Comparison of ENCODE assay signal across 8 cellular contexts in the genomic region with DNA sequence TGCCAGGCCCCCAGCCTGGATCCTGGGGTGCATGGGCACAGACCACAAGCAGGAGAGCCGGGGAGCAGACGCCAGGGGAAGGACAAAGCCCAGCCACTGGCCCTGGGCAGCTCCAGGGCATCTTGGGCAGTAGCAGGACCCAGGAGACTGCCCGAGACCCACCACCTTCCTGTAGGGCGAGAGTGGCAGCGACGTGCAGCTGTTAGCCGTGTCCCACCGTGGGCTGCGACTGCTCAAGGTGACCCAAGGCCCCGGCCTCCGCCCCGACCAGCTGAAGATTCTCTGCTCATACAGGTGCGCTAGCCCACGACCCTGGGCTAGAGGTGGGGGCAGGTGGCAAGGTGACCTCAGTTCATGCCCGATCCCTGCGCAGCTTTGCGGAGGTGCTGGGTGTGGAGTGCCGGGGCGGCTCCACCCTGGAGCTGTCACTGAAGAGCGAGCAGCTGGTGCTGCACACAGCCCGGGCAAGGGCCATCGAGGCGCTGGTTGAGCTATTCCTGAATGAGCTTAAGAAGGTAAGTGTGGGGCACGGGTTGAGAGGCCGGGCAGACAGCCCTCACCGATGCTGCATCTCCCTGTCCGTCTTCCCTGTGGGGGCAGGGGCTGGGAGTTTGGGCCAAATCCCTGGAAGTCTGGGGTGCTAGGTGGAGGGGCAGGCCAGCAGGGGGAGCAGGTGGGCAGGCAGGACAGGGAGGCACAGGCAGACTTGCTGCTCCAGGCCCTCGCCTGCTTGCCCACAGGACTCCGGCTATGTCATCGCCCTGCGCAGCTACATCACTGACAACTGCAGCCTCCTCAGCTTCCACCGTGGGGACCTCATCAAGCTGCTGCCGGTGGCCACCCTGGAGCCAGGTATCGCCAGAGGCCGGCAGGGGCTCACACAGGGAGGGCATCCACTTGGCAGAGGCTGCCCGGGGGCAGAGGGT. TPM values are rescaled to one million over a fixed set of nuclear protein-coding genes. Genes with fewer than 3 reads are reported as not detected.
DNase-seq lines count a peak whose midpoint lies in the region; ATAC-seq, FAIRE-seq and TF ChIP-seq lines count a peak whose summit lies in the region.

No MANE protein-coding gene starts in this region.

- H3K36me3 ChIP-seq in astrocyte (ENCODE audit: insufficient read depth, low read length) (no peaks in the 10 kb centered on the region), mucosa of descending colon (ENCODE audit: low read depth) (no peaks in the 10 kb centered on the region), aorta (ENCODE audit: control insufficient read depth in 1 of 2, insufficient read depth in 2 of 2, low read length in 1 of 2) (no peaks in the 10 kb centered on the region)

- H3K9me3 ChIP-seq in astrocyte (ENCODE audit: insufficient read depth, low read depth, low read length) (no peaks in the 10 kb centered on the region), mucosa of descending colon (no peaks in the 10 kb centered on the region), aorta (ENCODE audit: control insufficient read depth, low read length) (no peaks in the 10 kb centered on the region)

- H3K27me3 ChIP-seq in astrocyte (ENCODE audit: insufficient read depth, low read length) (no peaks in the 10 kb centered on the region), aorta (ENCODE audit: control insufficient read depth in 1 of 2, insufficient read depth in 2 of 2, low read length in 1 of 2) (no peaks in the 10 kb centered on the region)

- H3K79me2 ChIP-seq in astrocyte (ENCODE audit: insufficient read depth, low read length) = no peaks in the 10 kb centered on the region

- H3K9ac ChIP-seq in astrocyte (ENCODE audit: low read length) = no peak overlapping the region

- H3K36me3 Mint-ChIP-seq in activated naive CD4-positive, alpha-beta T cell treated with anti-CD3 and anti-CD28 coated beads, Interleukin-2, amount 50 U/mL, for 72 hours = no peaks in the 10 kb centered on the region
- peaks cover 3% of the 10 kb centered on the region for H3K36me3 Mint-ChIP-seq in astrocyte (ENCODE audit: low read depth, unreplicated experiment)

- no peaks in the 10 kb centered on the region for H4K20me1 ChIP-seq in astrocyte (ENCODE audit: insufficient read depth, low read length)

- H3K4me1 Mint-ChIP-seq in astrocyte (ENCODE audit: low read depth, unreplicated experiment) = peaks cover 11% of the 10 kb centered on the region

- H3K27ac ChIP-seq in astrocyte (ENCODE audit: low read depth, low read length) = no peak overlapping the region
- no peak overlapping the region for H3K27ac ChIP-seq in aorta (ENCODE audit: low read depth in 1 of 2, low read length in 2 of 2)

- no peak overlapping the region for H3K4me2 ChIP-seq in astrocyte (ENCODE audit: low read length)

- 74 to 79% methylated on average over 35 to 36 of the region's 36 CpGs for WGBS in aorta, 2 donors

- H3K27ac Mint-ChIP-seq in activated naive CD4-positive, alpha-beta T cell treated with anti-CD3 and anti-CD28 coated beads, Interleukin-2, amount 50 U/mL, for 72 hours = peak overlapping the region; percentile 39 to 55
- no peak overlapping the region for H3K27ac Mint-ChIP-seq in astrocyte (ENCODE audit: unreplicated experiment)

- intact Hi-C loops in mucosa of descending colon (cut with DNase I, micrococcal nuclease) (no loop called here), aorta (cut with DNase I) (no loop called here)

- no peak overlapping the region for H2AFZ ChIP-seq in astrocyte (ENCODE audit: low read depth, low read length)

- no peak overlapping the region for H3K4me3 Mint-ChIP-seq in astrocyte (ENCODE audit: unreplicated experiment)

- H3K9me3 Mint-ChIP-seq in activated naive CD4-positive, alpha-beta T cell treated with anti-CD3 and anti-CD28 coated beads, Interleukin-2, amount 50 U/mL, for 72 hours = no peaks in the 10 kb centered on the region
- no peaks in the 10 kb centered on the region for H3K9me3 Mint-ChIP-seq in astrocyte (ENCODE audit: unreplicated experiment)

- H3K4me3 ChIP-seq in astrocyte (ENCODE audit: insufficient read depth, low read depth, low read length) (no peak overlapping the region), mucosa of descending colon (no peak overlapping the region), aorta (ENCODE audit: low read length in 2 of 2) (no peak overlapping the region)

- no peak for FAIRE-seq in astrocyte (lab: Jason Lieb, UNC)

- ATAC-seq in activated naive CD4-positive, alpha-beta T cell treated with anti-CD3 and anti-CD28 coated beads, Interleukin-2, amount 50 U/mL, for 72 hours = peak; percentile 21
- ATAC-seq in mucosa of descending colon (no peak), GM21360 (IDR thresholded peaks at IDR 0.05; ENCODE audit: unreplicated experiment) (no peak), aorta (ENCODE audit: low FRiP score) (no peak)

- H3K4me1 ChIP-seq in astrocyte (ENCODE audit: insufficient read depth, low read length) = no peaks in the 10 kb centered on the region
- H3K4me1 ChIP-seq in mucosa of descending colon (ENCODE audit: low read depth) = peaks cover 17% of the 10 kb centered on the region
- H3K4me1 ChIP-seq in aorta (ENCODE audit: control insufficient read depth in 1 of 2, insufficient read depth in 2 of 2, low read length in 2 of 2) = no peaks in the 10 kb centered on the region

- peak in 1 of 2 donors; percentile 31 for DNase-seq in activated naive CD4-positive, alpha-beta T cell treated with anti-CD3 and anti-CD28 coated beads, Interleukin-2, amount 50 U/mL, for 72 hours (ENCODE audit: low spot score in 2 of 2)
- no peak for DNase-seq in activated naive CD4-positive, alpha-beta T cell (lab: John Stamatoyannopoulos, UW)
- DNase-seq in NAMALWA (ENCODE audit: low spot score) = peak; percentile 37
- peak; percentile 22 for DNase-seq in astrocyte (ENCODE audit: low read depth)
- DNase-seq in mucosa of descending colon = no peak
- DNase-seq in globus pallidus (ENCODE audit: low spot score) = no peak
- DNase-seq in aorta = no peak

- TF ChIP-seq CTCF in astrocyte (IDR thresholded peaks at IDR 0.05; ENCODE audit: insufficient read depth, low read depth, low read length) = peak; percentile 43
- TF ChIP-seq CTCF in mucosa of descending colon (IDR thresholded peaks at IDR 0.05) = peak; percentile 29

- peaks cover 23% of the 10 kb centered on the region for H3K27me3 Mint-ChIP-seq in astrocyte (ENCODE audit: low read depth, unreplicated experiment)

RNA-seq across cellular contexts. Expression of a gene that starts 13.5 kb away (rescaled TPM):
- under 1 TPM; 0.06 to 0.32 TPM for total RNA-seq in activated naive CD4-positive, alpha-beta T cell treated with anti-CD3 and anti-CD28 coated beads, Interleukin-2, amount 50 U/mL, for 72 hours
- 0.07 TPM in 1 of 2 replicates, not detected in the other for total RNA-seq in astrocyte
- 10 to 100 TPM; 20.7 to 41.6 (median 27.5) TPM for total RNA-seq in mucosa of descending colon
- 1 to 10 TPM in 1 of 2 donors, under 1 TPM in 1; 0.23 to 1.2 TPM for total RNA-seq in aorta
- polyA plus RNA-seq in aorta = 1 to 10 TPM in 1 of 2 donors, under 1 TPM in 1; 0.05 to 2.1 TPM

RNA-seq across cellular contexts. Expression of a gene that starts 32.2 kb away (rescaled TPM):
- total RNA-seq in activated naive CD4-positive, alpha-beta T cell treated with anti-CD3 and anti-CD28 coated beads, Interleukin-2, amount 50 U/mL, for 72 hours = 10 to 100 TPM; 38.4 to 45.0 TPM
- 3.5 and 6.2 TPM in 2 replicates for total RNA-seq in astrocyte
- total RNA-seq in mucosa of descending colon = 1,000 to 10,000 TPM in 1 of 3 donors, 100 to 1,000 TPM in 2; 591 to 1,071 (median 660) TPM
- total RNA-seq in aorta = 100 to 1,000 TPM; 113 to 279 TPM
- 100 to 1,000 TPM; 125 to 151 TPM for polyA plus RNA-seq in aorta

RNA-seq across cellular contexts. Expression of a gene that starts 47.2 kb away (rescaled TPM):
- total RNA-seq in activated naive CD4-positive, alpha-beta T cell treated with anti-CD3 and anti-CD28 coated beads, Interleukin-2, amount 50 U/mL, for 72 hours = 10 to 100 TPM; 35.1 to 47.4 TPM
- total RNA-seq in astrocyte (24.6 and 25.9 TPM in 2 replicates), mucosa of descending colon (10 to 100 TPM; 29.3 to 41.9 (median 30.1) TPM), aorta (10 to 100 TPM; 11.4 to 26.1 TPM)
- 10 to 100 TPM in 1 of 2 donors, 1 to 10 TPM in 1; 3.3 to 40.6 TPM for polyA plus RNA-seq in aorta

RNA-seq across cellular contexts. Expression of a gene that starts 47.4 kb away (rescaled TPM):
- 10 to 100 TPM; 76.3 to 78.8 TPM for total RNA-seq in activated naive CD4-positive, alpha-beta T cell treated with anti-CD3 and anti-CD28 coated beads, Interleukin-2, amount 50 U/mL, for 72 hours
- total RNA-seq in astrocyte (98.1 and 99.2 TPM in 2 replicates), mucosa of descending colon (10 to 100 TPM; 76.5 to 83.8 (median 76.9) TPM), aorta (10 to 100 TPM; 72.6 to 78.6 TPM)
- polyA plus RNA-seq in aorta = 100 to 1,000 TPM in 1 of 2 donors, 10 to 100 TPM in 1; 43.3 to 127 TPM

Comparison
In these comparisons a context has a peak if more than half of its experiments do, and no peak if none do; other contexts are left out.
1. ATAC-seq: peak in activated naive CD4-positive, alpha-beta T cell treated with anti-CD3 and anti-CD28 coated beads, Interleukin-2, amount 50 U/mL, for 72 hours (2 of 2); none in mucosa of descending colon (single experiment), GM21360 (single experiment) and aorta (single experiment).
2. DNase-seq: peak in NAMALWA (single experiment) and astrocyte (single experiment); none in activated naive CD4-positive, alpha-beta T cell (0 of 4), mucosa of descending colon (0 of 3), globus pallidus (single experiment) and aorta (0 of 2).
3. RNA of a gene that starts 13.5 kb away (total RNA-seq): 20.7 to 41.6 TPM in mucosa of descending colon; 0.23 to 1.2 TPM in aorta, 0.06 to 0.32 TPM in activated naive CD4-positive, alpha-beta T cell treated with anti-CD3 and anti-CD28 coated beads, Interleukin-2, amount 50 U/mL, for 72 hours and 0.07 TPM in astrocyte; every median in the first group is over 4 times any median in the second.